2 cellular contexts compared by ENCODE assay signal in the genomic region with DNA sequence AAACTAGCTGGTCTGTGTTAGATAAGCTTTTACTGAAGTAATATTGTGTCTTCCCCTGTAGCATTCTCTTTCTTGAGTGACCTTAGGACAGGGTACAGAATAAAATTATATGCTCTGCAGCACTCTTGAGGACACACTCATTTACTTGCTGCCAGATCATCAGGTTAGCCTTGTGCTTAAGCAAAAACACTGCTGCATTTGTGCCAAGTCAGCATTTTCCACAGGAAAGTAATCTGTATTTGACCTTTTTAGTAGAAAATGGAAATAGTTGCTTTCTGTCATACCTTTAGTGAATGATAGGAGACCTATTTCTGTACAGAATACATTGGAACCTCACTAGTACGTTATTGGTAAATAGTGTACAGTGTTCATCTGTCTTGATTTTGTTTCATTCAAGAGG.
TF ChIP-seq lines count a peak whose summit lies in the region.

No MANE protein-coding gene starts in this region.

TF ChIP-seq in WTC11, 78 proteins besides CTCF, POLR2A, EP300 and RAD21 (continued from another document):
- no peak for TF ChIP-seq ZBTB21 (CRISPR knock-in tag; IDR thresholded peaks at IDR 0.05; ENCODE audit: borderline replicate concordance)
- no peak for TF ChIP-seq ZNF232 (CRISPR knock-in tag; IDR thresholded peaks at IDR 0.05)
- no peak for TF ChIP-seq ATF1 (CRISPR knock-in tag; IDR thresholded peaks at IDR 0.05)
- no peak for TF ChIP-seq TP53 (CRISPR knock-in tag; IDR thresholded peaks at IDR 0.05)
- TF ChIP-seq, protein P1, sequence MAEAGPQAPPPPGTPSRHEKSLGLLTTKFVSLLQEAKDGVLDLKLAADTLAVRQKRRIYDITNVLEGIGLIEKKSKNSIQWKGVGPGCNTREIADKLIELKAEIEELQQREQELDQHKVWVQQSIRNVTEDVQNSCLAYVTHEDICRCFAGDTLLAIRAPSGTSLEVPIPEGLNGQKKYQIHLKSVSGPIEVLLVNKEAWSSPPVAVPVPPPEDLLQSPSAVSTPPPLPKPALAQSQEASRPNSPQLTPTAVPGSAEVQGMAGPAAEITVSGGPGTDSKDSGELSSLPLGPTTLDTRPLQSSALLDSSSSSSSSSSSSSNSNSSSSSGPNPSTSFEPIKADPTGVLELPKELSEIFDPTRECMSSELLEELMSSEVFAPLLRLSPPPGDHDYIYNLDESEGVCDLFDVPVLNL (CRISPR knock-in tag; IDR thresholded peaks at IDR 0.05; ENCODE audit: borderline replicate concordance, low read depth) = no peak
- TF ChIP-seq MXD4 (CRISPR knock-in tag; IDR thresholded peaks at IDR 0.05; ENCODE audit: borderline replicate concordance) = no peak
- TF ChIP-seq GABPB1 (CRISPR knock-in tag; IDR thresholded peaks at IDR 0.05) = no peak
- no peak for TF ChIP-seq NR2C2 (CRISPR knock-in tag; IDR thresholded peaks at IDR 0.05)
- TF ChIP-seq, protein P2, sequence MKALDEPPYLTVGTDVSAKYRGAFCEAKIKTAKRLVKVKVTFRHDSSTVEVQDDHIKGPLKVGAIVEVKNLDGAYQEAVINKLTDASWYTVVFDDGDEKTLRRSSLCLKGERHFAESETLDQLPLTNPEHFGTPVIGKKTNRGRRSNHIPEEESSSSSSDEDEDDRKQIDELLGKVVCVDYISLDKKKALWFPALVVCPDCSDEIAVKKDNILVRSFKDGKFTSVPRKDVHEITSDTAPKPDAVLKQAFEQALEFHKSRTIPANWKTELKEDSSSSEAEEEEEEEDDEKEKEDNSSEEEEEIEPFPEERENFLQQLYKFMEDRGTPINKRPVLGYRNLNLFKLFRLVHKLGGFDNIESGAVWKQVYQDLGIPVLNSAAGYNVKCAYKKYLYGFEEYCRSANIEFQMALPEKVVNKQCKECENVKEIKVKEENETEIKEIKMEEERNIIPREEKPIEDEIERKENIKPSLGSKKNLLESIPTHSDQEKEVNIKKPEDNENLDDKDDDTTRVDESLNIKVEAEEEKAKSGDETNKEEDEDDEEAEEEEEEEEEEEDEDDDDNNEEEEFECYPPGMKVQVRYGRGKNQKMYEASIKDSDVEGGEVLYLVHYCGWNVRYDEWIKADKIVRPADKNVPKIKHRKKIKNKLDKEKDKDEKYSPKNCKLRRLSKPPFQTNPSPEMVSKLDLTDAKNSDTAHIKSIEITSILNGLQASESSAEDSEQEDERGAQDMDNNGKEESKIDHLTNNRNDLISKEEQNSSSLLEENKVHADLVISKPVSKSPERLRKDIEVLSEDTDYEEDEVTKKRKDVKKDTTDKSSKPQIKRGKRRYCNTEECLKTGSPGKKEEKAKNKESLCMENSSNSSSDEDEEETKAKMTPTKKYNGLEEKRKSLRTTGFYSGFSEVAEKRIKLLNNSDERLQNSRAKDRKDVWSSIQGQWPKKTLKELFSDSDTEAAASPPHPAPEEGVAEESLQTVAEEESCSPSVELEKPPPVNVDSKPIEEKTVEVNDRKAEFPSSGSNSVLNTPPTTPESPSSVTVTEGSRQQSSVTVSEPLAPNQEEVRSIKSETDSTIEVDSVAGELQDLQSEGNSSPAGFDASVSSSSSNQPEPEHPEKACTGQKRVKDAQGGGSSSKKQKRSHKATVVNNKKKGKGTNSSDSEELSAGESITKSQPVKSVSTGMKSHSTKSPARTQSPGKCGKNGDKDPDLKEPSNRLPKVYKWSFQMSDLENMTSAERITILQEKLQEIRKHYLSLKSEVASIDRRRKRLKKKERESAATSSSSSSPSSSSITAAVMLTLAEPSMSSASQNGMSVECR (CRISPR knock-in tag; IDR thresholded peaks at IDR 0.05; ENCODE audit: borderline replicate concordance) = no peak
- no peak for TF ChIP-seq JAZF1 (CRISPR knock-in tag; IDR thresholded peaks at IDR 0.05)
- no peak for TF ChIP-seq NR3C1 (CRISPR knock-in tag; conservative IDR thresholded peaks at IDR 0.05; ENCODE audit: low read depth)
- no peak for TF ChIP-seq CREM (CRISPR knock-in tag; IDR thresholded peaks at IDR 0.05)
- TF ChIP-seq, protein P3, sequence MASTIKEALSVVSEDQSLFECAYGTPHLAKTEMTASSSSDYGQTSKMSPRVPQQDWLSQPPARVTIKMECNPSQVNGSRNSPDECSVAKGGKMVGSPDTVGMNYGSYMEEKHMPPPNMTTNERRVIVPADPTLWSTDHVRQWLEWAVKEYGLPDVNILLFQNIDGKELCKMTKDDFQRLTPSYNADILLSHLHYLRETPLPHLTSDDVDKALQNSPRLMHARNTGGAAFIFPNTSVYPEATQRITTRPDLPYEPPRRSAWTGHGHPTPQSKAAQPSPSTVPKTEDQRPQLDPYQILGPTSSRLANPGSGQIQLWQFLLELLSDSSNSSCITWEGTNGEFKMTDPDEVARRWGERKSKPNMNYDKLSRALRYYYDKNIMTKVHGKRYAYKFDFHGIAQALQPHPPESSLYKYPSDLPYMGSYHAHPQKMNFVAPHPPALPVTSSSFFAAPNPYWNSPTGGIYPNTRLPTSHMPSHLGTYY (CRISPR knock-in tag; IDR thresholded peaks at IDR 0.05) = no peak

TF ChIP-seq in endothelial cell of umbilical vein, 7 proteins besides CTCF, POLR2A, EP300 and RAD21:
- TF ChIP-seq, protein P4, sequence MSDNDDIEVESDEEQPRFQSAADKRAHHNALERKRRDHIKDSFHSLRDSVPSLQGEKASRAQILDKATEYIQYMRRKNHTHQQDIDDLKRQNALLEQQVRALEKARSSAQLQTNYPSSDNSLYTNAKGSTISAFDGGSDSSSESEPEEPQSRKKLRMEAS (IDR thresholded peaks at IDR 0.05; ENCODE audit: insufficient read depth, insufficient read length) = no peak
- no peak for TF ChIP-seq JUN (IDR thresholded peaks at IDR 0.05; ENCODE audit: borderline replicate concordance, insufficient read depth, insufficient read length, low read depth)
- no peak for TF ChIP-seq MYC (IDR thresholded peaks at IDR 0.05; ENCODE audit: low read depth, low read length)
- TF ChIP-seq POLR2AphosphoS5 (IDR thresholded peaks at IDR 0.05; ENCODE audit: insufficient read depth, low read depth, low read length) = no peak
- no peak for TF ChIP-seq EZH2 (IDR thresholded peaks at IDR 0.05; ENCODE audit: borderline replicate concordance, low read depth, low read length, severe bottlenecking)
- no peak for TF ChIP-seq GATA2 (IDR thresholded peaks at IDR 0.05; ENCODE audit: insufficient read depth, insufficient read length, low read depth, low read length)
- TF ChIP-seq FOS (IDR thresholded peaks at IDR 0.05; ENCODE audit: borderline replicate concordance, insufficient read depth, low read length) = no peak
